Comparison of ENCODE assay signal across 14 cellular contexts in genomic region chr6:98124176-98124575, GRCh38.
DNase-seq lines count a peak whose midpoint lies in the region; TF ChIP-seq lines count a peak whose summit lies in the region.
"Had no signal": no experiment of that assay in that cellular context is flagged by ENCODE, and none has a peak within 500 bp of the region (broad histone marks: within the 10 kb centered on the region; RNA-seq: fewer than 3 reads in every experiment).

No MANE protein-coding gene starts in this region.

- H3K4me3 Mint-ChIP-seq in neural progenitor cell: no peak overlapping the region

- DNase-seq in GM23248 (peak; percentile 11), RWPE1 (ENCODE audit: low spot score) (peak; percentile 32), mammary epithelial cell (peak; percentile 93), neural progenitor cell (ENCODE audit: low spot score) (no peak), dedifferentiated amniotic fluid mesenchymal stem cell (ENCODE audit: extremely low spot score) (no peak), MM.1S (no peak), cortex of kidney (lab: John Stamatoyannopoulos, UW) (no peak), tibial artery (no peak)
- DNase-seq: AML-193, DMS79, GDM1, NCI-H2029 treated with DMSO at 0.1 percent for 48 hours, NCI-H510A treated with DMSO at 0.1 percent for 48 hours, RPMI8226 had no signal

- no peak overlapping the region for H3K4me3 ChIP-seq in GM23248
- H3K4me3 ChIP-seq in mammary epithelial cell (replicated peaks in 1 of 3; ENCODE audit: insufficient read depth in 1 of 3, low read depth in 2 of 3, low read length in 3 of 3): no peak overlapping the region
- H3K4me3 ChIP-seq in neural progenitor cell: no peak overlapping the region
- no peak overlapping the region for H3K4me3 ChIP-seq in MM.1S (ENCODE audit: low read length)
- H3K4me3 ChIP-seq in tibial artery: no peak overlapping the region

- H3F3A ChIP-seq in GM23248 (ENCODE audit: insufficient read depth): no peaks in the 10 kb centered on the region
- peaks cover 1% of the 10 kb centered on the region for H3F3A ChIP-seq in neural progenitor cell (ENCODE audit: low read depth)
- H3F3A ChIP-seq in MM.1S (ENCODE audit: insufficient read depth, low read length): no peaks in the 10 kb centered on the region

- no peaks in the 10 kb centered on the region for H3K9me3 Mint-ChIP-seq in neural progenitor cell

- H3K4me1 ChIP-seq in GM23248 (ENCODE audit: insufficient read depth) (no peaks in the 10 kb centered on the region), mammary epithelial cell (ENCODE audit: insufficient read depth, low read length) (peaks cover 18% of the 10 kb centered on the region), neural progenitor cell (peaks cover 11% of the 10 kb centered on the region), MM.1S (ENCODE audit: low read length) (no peaks in the 10 kb centered on the region), tibial artery (no peaks in the 10 kb centered on the region)

- CTCF ChIA-PET in RWPE1 (lab: Yijun Ruan, JAX) (interaction anchor here (0.6 kb wide), 1 partner anchor 14 kb away, joined by 4 read pairs; no protein-coding TSS in a partner anchor), mammary epithelial cell (lab: Charles Lee; ENCODE audit: low non-redundant PET) (no interaction called here)

- H3K4me2 ChIP-seq in GM23248 (ENCODE audit: unreplicated experiment) (no peak overlapping the region), mammary epithelial cell (ENCODE audit: insufficient read depth, low read depth, low read length) (peak overlapping the region; percentile 66), neural progenitor cell (no peak overlapping the region), MM.1S (ENCODE audit: low read depth, low read length) (no peak overlapping the region)

- H3K27ac Mint-ChIP-seq in neural progenitor cell: peak overlapping the region; percentile 32

- dilution Hi-C loops in mammary epithelial cell (cut with HindIII; ENCODE audit: low sequenced_read_pairs): no loop called here

- no peaks in the 10 kb centered on the region for H3K9me3 ChIP-seq in GM23248 (ENCODE audit: low read depth)
- no peaks in the 10 kb centered on the region for H3K9me3 ChIP-seq in mammary epithelial cell (replicated peaks; ENCODE audit: insufficient read depth, low read length)
- no peaks in the 10 kb centered on the region for H3K9me3 ChIP-seq in neural progenitor cell (ENCODE audit: low read depth)
- H3K9me3 ChIP-seq in MM.1S (replicated peaks; ENCODE audit: insufficient read depth, low read length): no peaks in the 10 kb centered on the region
- H3K9me3 ChIP-seq in tibial artery: no peaks in the 10 kb centered on the region

- WGBS in GM23248 (ENCODE audit: low coverage in 1 of 2, low lambda C conversion rate in 2 of 2, missing lambda C conversion rate in 2 of 2), 2 experiments: 23 to 40% methylated on average over 2 of the region's 2 CpGs
- WGBS in mammary epithelial cell (ENCODE audit: low coverage, missing lambda C conversion rate): 4% methylated on average over 2 of the region's 2 CpGs

- H3K9ac ChIP-seq in GM23248: no peak overlapping the region
- no peak overlapping the region for H3K9ac ChIP-seq in mammary epithelial cell (ENCODE audit: insufficient read depth, low read length)
- no peak overlapping the region for H3K9ac ChIP-seq in neural progenitor cell
- H3K9ac ChIP-seq in MM.1S (ENCODE audit: low read length): no peak overlapping the region

- H3K9me2 ChIP-seq in GM23248 (ENCODE audit: insufficient read depth) (no peaks in the 10 kb centered on the region), MM.1S (replicated peaks; ENCODE audit: insufficient read depth, low read length) (no peaks in the 10 kb centered on the region)

- BruUV-seq in mammary epithelial cell (replicated peaks; lab: Mats Ljungman, UMichigan): no TSS peak

- POLR2A ChIA-PET in RWPE1 (lab: Yijun Ruan, JAX; ENCODE audit: low non-redundant PET): no interaction called here

- H3K4me1 Mint-ChIP-seq in neural progenitor cell: peaks cover 38% of the 10 kb centered on the region

- H3K27ac ChIP-seq in GM23248 (no peak overlapping the region), RWPE1 (no peak overlapping the region), mammary epithelial cell (ENCODE audit: insufficient read depth, low read depth, low read length) (peak overlapping the region; percentile 76), neural progenitor cell (no peak overlapping the region), MM.1S (ENCODE audit: low read length) (no peak overlapping the region), tibial artery (no peak overlapping the region)

- intact Hi-C loops in mammary epithelial cell (cut with micrococcal nuclease) (no loop called here), tibial artery (cut with DNase I; ENCODE audit: low total_unique reads) (no loop called here)

- H3K79me2 ChIP-seq in GM23248 (ENCODE audit: insufficient read depth) (no peaks in the 10 kb centered on the region), mammary epithelial cell (ENCODE audit: insufficient read depth, low read length) (no peaks in the 10 kb centered on the region), neural progenitor cell (ENCODE audit: low read depth) (no peaks in the 10 kb centered on the region), MM.1S (ENCODE audit: low read length) (no peaks in the 10 kb centered on the region)

- H3K27me3 Mint-ChIP-seq in neural progenitor cell (ENCODE audit: insufficient read depth, low read depth): no peaks in the 10 kb centered on the region

- in situ Hi-C loops in GM23248 (cut with MboI): no loop called here
- in situ Hi-C loops in mammary epithelial cell (cut with MboI; ENCODE audit: low sequenced_read_pairs in 2 of 2): no loop called here

- H4K20me1 ChIP-seq in GM23248 (ENCODE audit: insufficient read depth) (no peaks in the 10 kb centered on the region), mammary epithelial cell (ENCODE audit: insufficient read depth, low read length) (no peaks in the 10 kb centered on the region), neural progenitor cell (ENCODE audit: low read depth) (no peaks in the 10 kb centered on the region), MM.1S (ENCODE audit: insufficient read depth, low read length) (no peaks in the 10 kb centered on the region)

- H3K36me3 ChIP-seq in GM23248 (ENCODE audit: low read depth): no peaks in the 10 kb centered on the region
- no peaks in the 10 kb centered on the region for H3K36me3 ChIP-seq in mammary epithelial cell (ENCODE audit: insufficient read depth, low read length)
- no peaks in the 10 kb centered on the region for H3K36me3 ChIP-seq in neural progenitor cell
- H3K36me3 ChIP-seq in MM.1S (replicated peaks; ENCODE audit: insufficient read depth, low read length): no peaks in the 10 kb centered on the region
- no peaks in the 10 kb centered on the region for H3K36me3 ChIP-seq in tibial artery

- TF ChIP-seq CTCF in RWPE1 (conservative IDR thresholded peaks at IDR 0.05; ENCODE audit: low read depth): no peak
- TF ChIP-seq CTCF in mammary epithelial cell (conservative IDR thresholded peaks at IDR 0.05 in 1 of 2, IDR thresholded peaks at IDR 0.05 in 1 of 2; ENCODE audit: extremely low read depth in 1 of 2, insufficient read depth in 1 of 2, low read depth in 1 of 2, low read length in 2 of 2): no peak
- TF ChIP-seq CTCF in neural progenitor cell (IDR thresholded peaks at IDR 0.05): no peak
- no peak for TF ChIP-seq CTCF in MM.1S (IDR thresholded peaks at IDR 0.05; ENCODE audit: low read length)
- no peak for TF ChIP-seq CTCF in tibial artery (IDR thresholded peaks at IDR 0.05)

- H3K36me3 Mint-ChIP-seq in neural progenitor cell: peaks cover 1% of the 10 kb centered on the region

- H2AFZ ChIP-seq in GM23248 (no peak overlapping the region), mammary epithelial cell (ENCODE audit: low read depth, low read length) (peak overlapping the region; percentile 43), neural progenitor cell (replicated peaks) (no peak overlapping the region), MM.1S (ENCODE audit: low read length) (no peak overlapping the region)

- H3K27me3 ChIP-seq in GM23248 (replicated peaks; ENCODE audit: insufficient read depth) (no peaks in the 10 kb centered on the region), mammary epithelial cell (ENCODE audit: insufficient read depth, low read length) (no peaks in the 10 kb centered on the region), neural progenitor cell (no peaks in the 10 kb centered on the region), MM.1S (replicated peaks; ENCODE audit: insufficient read depth, low read length) (no peaks in the 10 kb centered on the region), tibial artery (no peaks in the 10 kb centered on the region)

Comparison
In these comparisons a context has a peak if more than half of its experiments do, and no peak if none do; other contexts are left out.
1. DNase-seq: peak in GM23248 (single experiment), RWPE1 (single experiment) and mammary epithelial cell (single experiment); none in neural progenitor cell (single experiment), dedifferentiated amniotic fluid mesenchymal stem cell (single experiment), MM.1S (single experiment), cortex of kidney (single experiment) and tibial artery (0 of 2).